In the genomic region with DNA sequence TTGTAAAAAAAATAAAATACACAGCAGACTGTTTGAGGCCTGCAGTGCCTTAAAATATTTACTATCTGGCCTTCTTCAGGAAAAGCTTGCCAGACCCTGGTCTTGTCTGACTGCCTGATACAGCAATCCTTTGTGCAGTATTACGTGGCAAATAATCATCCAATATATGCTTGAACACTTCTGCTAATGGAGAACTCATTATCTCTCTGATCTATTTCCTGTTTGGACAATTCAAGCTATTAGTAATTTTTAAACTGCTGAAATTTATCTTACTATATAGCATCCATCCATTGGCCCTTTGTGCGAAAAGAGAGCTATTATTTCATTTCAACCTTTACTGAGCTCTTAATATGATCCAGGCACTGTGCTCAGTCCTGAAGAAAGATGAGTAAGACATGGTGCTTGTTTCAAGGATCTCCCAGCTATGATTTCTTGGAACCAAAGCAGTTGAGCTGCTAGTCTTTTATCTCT, we compare ENCODE assay signal across 11 cellular contexts. TPM values are rescaled to one million over a fixed set of nuclear protein-coding genes. Genes with fewer than 3 reads are reported as not detected.
DNase-seq lines count a peak whose midpoint lies in the region; ATAC-seq and TF ChIP-seq lines count a peak whose summit lies in the region.
"Had no signal": no experiment of that assay in that cellular context is flagged by ENCODE, and none has a peak within 500 bp of the region (broad histone marks: within the 10 kb centered on the region; RNA-seq: fewer than 3 reads in every experiment).

No MANE protein-coding gene starts in this region.

- H3K9me3 ChIP-seq in muscle layer of colon (ENCODE audit: low read length) (no peaks in the 10 kb centered on the region), WERI-Rb-1 (ENCODE audit: severe bottlenecking) (no peaks in the 10 kb centered on the region), body of pancreas (no peaks in the 10 kb centered on the region)

- H3K4me1 ChIP-seq in muscle layer of colon (ENCODE audit: insufficient read depth, low read length), result peaks cover 37% of the 10 kb centered on the region
- H3K4me1 ChIP-seq in body of pancreas, result no peaks in the 10 kb centered on the region

- 72 to 83% methylated on average over 2 of the region's 2 CpGs for WGBS in body of pancreas, 2 donors

- H3K4me3 ChIP-seq in AG10803 (ENCODE audit: low read length), result no peak overlapping the region
- no peak overlapping the region for H3K4me3 ChIP-seq in muscle layer of colon (ENCODE audit: low read depth in 1 of 2, low read length in 2 of 2)
- H3K4me3 ChIP-seq in WERI-Rb-1 (ENCODE audit: low read depth, low read length), result no peak overlapping the region
- H3K4me3 ChIP-seq in body of pancreas, result no peak overlapping the region

- H3K27me3 ChIP-seq in muscle layer of colon (ENCODE audit: control insufficient read depth in 1 of 2, insufficient read depth in 2 of 2, low read length in 2 of 2) (no peaks in the 10 kb centered on the region), WERI-Rb-1 (ENCODE audit: insufficient read depth, low read depth, severe bottlenecking) (no peaks in the 10 kb centered on the region), body of pancreas (no peaks in the 10 kb centered on the region)

- no peak for TF ChIP-seq POLR2A in body of pancreas (IDR thresholded peaks at IDR 0.05)

- TF ChIP-seq CTCF in AG10803 (conservative IDR thresholded peaks at IDR 0.05; ENCODE audit: low read length), result no peak
- TF ChIP-seq CTCF in WERI-Rb-1 (IDR thresholded peaks at IDR 0.05; ENCODE audit: low read depth, low read length), result no peak
- TF ChIP-seq CTCF in body of pancreas (IDR thresholded peaks at IDR 0.05), result no peak

- intact Hi-C loops in body of pancreas (cut with DNase I), result no loop called here

- ATAC-seq in HG03108 (IDR thresholded peaks at IDR 0.05; ENCODE audit: unreplicated experiment) (no peak), body of pancreas (no peak), HG02571 (IDR thresholded peaks at IDR 0.05; ENCODE audit: unreplicated experiment) (no peak)

- H3K36me3 ChIP-seq in muscle layer of colon (ENCODE audit: insufficient read depth, low read length) (no peaks in the 10 kb centered on the region), WERI-Rb-1 (peaks cover 3% of the 10 kb centered on the region), body of pancreas (replicated peaks in 1 of 2; ENCODE audit: insufficient read depth in 1 of 2, low read depth in 2 of 2) (no peaks in the 10 kb centered on the region)

- H3K27ac ChIP-seq in muscle layer of colon (ENCODE audit: low read depth, low read length) (peak overlapping the region; percentile 70), WERI-Rb-1 (no peak overlapping the region), body of pancreas (peak overlapping the region in 1 of 4 donors; percentile 59)

- no peak overlapping the region for H3K9ac ChIP-seq in muscle layer of colon (ENCODE audit: low read length)

- DNase-seq in AG10803 (ENCODE audit: low read depth) (peak; percentile 52), HT1080 (ENCODE audit: low read depth) (peak; percentile 49), astrocyte of the hippocampus (ENCODE audit: low read depth, low spot score) (peak; percentile 14), WERI-Rb-1 (no peak), body of pancreas (no peak)
- DNase-seq: activated CD4-positive, alpha-beta T cell treated with anti-CD3 and anti-CD28 coated beads, Interleukin-2, amount 50 U/mL, for 48 hours; H7; NCI-H2029 treated with DMSO at 0.1 percent for 48 hours had no signal

RNA-seq across cellular contexts. Expression of a gene that starts 15.9 kb away (rescaled TPM):
- total RNA-seq in HT1080 (2014; rRNA removed; shearing (Covaris generic)), result 42.3 and 44.4 TPM in 2 replicates
- 47.5 and 55.8 TPM in 2 replicates for polyA plus RNA-seq in HT1080 (2015; cell fraction: cytosol; rRNA removed)
- polyA plus RNA-seq in HT1080 (2015; cell fraction: nucleus; rRNA removed), result 89.8 and 105 TPM in 2 replicates
- total RNA-seq in body of pancreas, result 10 to 100 TPM; 40.5 to 43.6 TPM

Comparison
In these comparisons a context has a peak if more than half of its experiments do, and no peak if none do; other contexts are left out.
1. DNase-seq: peak in AG10803 (single experiment), HT1080 (single experiment) and astrocyte of the hippocampus (single experiment); none in WERI-Rb-1 (single experiment) and body of pancreas (0 of 4).